Comparison of ENCODE assay signal across 10 cellular contexts in genomic region chr3:49928511-49929017, GRCh38. TPM values are rescaled to one million over a fixed set of nuclear protein-coding genes. Genes with fewer than 3 reads are reported as not detected.
A peak's percentile ranks its signal among the peaks of the same experiment; 100 is the strongest.
DNase-seq lines count a peak whose midpoint lies in the region; TF ChIP-seq lines count a peak whose summit lies in the region.
"Had no signal": no experiment of that assay in that cellular context is flagged by ENCODE, and none has a peak within 500 bp of the region (broad histone marks: within the 10 kb centered on the region; RNA-seq: fewer than 3 reads in every experiment).

No MANE protein-coding gene starts in this region.

- H3K9me3 ChIP-seq in fibroblast of lung (ENCODE audit: control insufficient read depth, insufficient read depth, low read depth, low read length): no peaks in the 10 kb centered on the region
- no peaks in the 10 kb centered on the region for H3K9me3 ChIP-seq in sigmoid colon

- DNase-seq in GM06990 (ENCODE audit: extremely low read depth, insufficient read length) (no peak), RWPE1 (ENCODE audit: low spot score) (no peak), fibroblast of lung (ENCODE audit: low read depth in 2 of 2) (no peak), sigmoid colon (no peak), NCI-H1105 (lab: John Stamatoyannopoulos, UW) (no peak), SIG-M5 (lab: John Stamatoyannopoulos, UW) (no peak), NCI-H446 (lab: John Stamatoyannopoulos, UW) (no peak), H4 (ENCODE audit: low spot score) (no peak)

- TF ChIP-seq EP300 in sigmoid colon (IDR thresholded peaks at IDR 0.05): no peak

- H3K36me3 ChIP-seq in GM06990 (ENCODE audit: control insufficient read depth, insufficient read depth, low read length) (no peaks in the 10 kb centered on the region), fibroblast of lung (ENCODE audit: control insufficient read depth, insufficient read depth, low read length) (no peaks in the 10 kb centered on the region), sigmoid colon (no peaks in the 10 kb centered on the region)

- intact Hi-C loops in sigmoid colon (cut with DNase I): loop anchor here (5.0 kb wide), 1 partner anchor 71 kb away; the partner anchor contains the start of gene TRAIP

- peak overlapping the region; percentile 83; the same call in 1 of the 2 replicates for H3K4me3 ChIP-seq in GM06990 (replicated peaks; ENCODE audit: low read depth, low read length)
- peak overlapping the region in 3 of 4 experiments; percentile 33 to 91 (median 89) for H3K4me3 ChIP-seq in fibroblast of lung (replicated peaks in 1 of 4; ENCODE audit: control extremely low read depth in 1 of 4, insufficient read depth in 1 of 4, low read depth in 3 of 4, low read length in 4 of 4)
- peak overlapping the region in 3 of 4 donors; percentile 65 to 76 (median 76) for H3K4me3 ChIP-seq in sigmoid colon

- TF ChIP-seq POLR2A in sigmoid colon (IDR thresholded peaks at IDR 0.05): no peak

- POLR2A ChIA-PET in RWPE1 (lab: Yijun Ruan, JAX; ENCODE audit: low non-redundant PET): no interaction called here

- TF ChIP-seq CTCF in GM06990 (IDR thresholded peaks at IDR 0.05; ENCODE audit: insufficient read depth, low read length, poor library complexity, severe bottlenecking): no peak
- no peak for TF ChIP-seq CTCF in RWPE1 (conservative IDR thresholded peaks at IDR 0.05; ENCODE audit: low read depth)
- no peak for TF ChIP-seq CTCF in fibroblast of lung (conservative IDR thresholded peaks at IDR 0.05 in 1 of 2, IDR thresholded peaks at IDR 0.05 in 1 of 2; ENCODE audit: low read depth in 1 of 2, low read length in 2 of 2)
- TF ChIP-seq CTCF in sigmoid colon (IDR thresholded peaks at IDR 0.05): no peak

- no peak overlapping the region for H2AFZ ChIP-seq in fibroblast of lung (ENCODE audit: low read length)

- H4K20me1 ChIP-seq in fibroblast of lung (ENCODE audit: control insufficient read depth, extremely low read depth, insufficient read depth, low read length): no peaks in the 10 kb centered on the region

- H3K27ac ChIP-seq in RWPE1: peak overlapping the region; percentile 83
- H3K27ac ChIP-seq in fibroblast of lung (ENCODE audit: insufficient read depth, low read length): no peak overlapping the region
- H3K27ac ChIP-seq in sigmoid colon: no peak overlapping the region

- H3K9ac ChIP-seq in fibroblast of lung (ENCODE audit: insufficient read depth, low read length): no peak overlapping the region

- H3K27me3 ChIP-seq in GM06990 (replicated peaks; ENCODE audit: control insufficient read depth, insufficient read depth, low read length): no peaks in the 10 kb centered on the region
- H3K27me3 ChIP-seq in fibroblast of lung (ENCODE audit: control insufficient read depth, insufficient read depth, low read length): no peaks in the 10 kb centered on the region
- no peaks in the 10 kb centered on the region for H3K27me3 ChIP-seq in sigmoid colon

- H3K4me1 ChIP-seq in fibroblast of lung (ENCODE audit: control insufficient read depth, extremely low read depth, insufficient read depth, low read length): peaks cover 5% of the 10 kb centered on the region
- peaks cover 0 to 23% (median 16%) of the 10 kb centered on the region in 4 donors for H3K4me1 ChIP-seq in sigmoid colon

- peaks cover 2% of the 10 kb centered on the region for H3K79me2 ChIP-seq in fibroblast of lung (ENCODE audit: control insufficient read depth, insufficient read depth, low read length)

- peak overlapping the region; percentile 39 for H3K4me2 ChIP-seq in fibroblast of lung (ENCODE audit: extremely low read depth, insufficient read depth, low read length)

- WGBS in sigmoid colon, 2 donors: 40 to 78% methylated on average over 5 of the region's 5 CpGs

- CTCF ChIA-PET in RWPE1 (lab: Yijun Ruan, JAX): no interaction called here

RNA-seq across cellular contexts. Expression of gene MON1A, which starts 1.0 kb away (rescaled TPM):
- total RNA-seq in fibroblast of lung (11.8 and 12.2 TPM in 2 replicates), sigmoid colon (10 to 100 TPM; 10.4 to 16.3 (median 12.5) TPM)
- polyA plus RNA-seq in fibroblast of lung (6.7 and 9.3 TPM in 2 replicates), sigmoid colon (10 to 100 TPM in 1 of 3 donors, 1 to 10 TPM in 2; 5.4 to 10.3 (median 7.9) TPM)
- polyA plus RNA-seq in fibroblast of lung (2012): 7.8 and 12.6 TPM in 2 replicates
- polyA minus RNA-seq in fibroblast of lung (ENCODE audit: low replicate concordance): 10.1 and 12.9 TPM in 2 replicates
- total RNA-seq in H4 (2014; rRNA removed; shearing (Covaris generic)): 3.0 and 3.9 TPM in 2 replicates

RNA-seq across cellular contexts. Expression of gene RBM6, which starts 11.4 kb away (rescaled TPM):
- total RNA-seq in fibroblast of lung (41.3 and 46.1 TPM in 2 replicates), sigmoid colon (100 to 1,000 TPM in 1 of 4 donors, 10 to 100 TPM in 3; 61.0 to 215 (median 93.6) TPM)
- polyA plus RNA-seq in fibroblast of lung (36.3 and 40.1 TPM in 2 replicates), sigmoid colon (10 to 100 TPM; 13.6 to 78.0 (median 21.6) TPM)
- 29.0 and 29.6 TPM in 2 replicates for polyA plus RNA-seq in fibroblast of lung (2012)
- 19.7 and 20.1 TPM in 2 replicates for polyA minus RNA-seq in fibroblast of lung (ENCODE audit: low replicate concordance)
- total RNA-seq in H4 (2014; rRNA removed; shearing (Covaris generic)): 17.1 and 31.5 TPM in 2 replicates

RNA-seq across cellular contexts. Expression of gene MST1R, which starts 24.9 kb away (rescaled TPM):
- 1.5 and 3.0 TPM in 2 replicates for total RNA-seq in fibroblast of lung
- polyA plus RNA-seq in fibroblast of lung: 0.52 and 1.2 TPM in 2 replicates
- 0.61 and 1.5 TPM in 2 replicates for polyA plus RNA-seq in fibroblast of lung (2012)
- polyA minus RNA-seq in fibroblast of lung (ENCODE audit: low replicate concordance): 1.5 and 4.3 TPM in 2 replicates
- total RNA-seq in sigmoid colon: 1 to 10 TPM; 1.2 to 4.2 (median 2.1) TPM
- polyA plus RNA-seq in sigmoid colon: 100 to 1,000 TPM in 1 of 3 donors, 10 to 100 TPM in 2; 15.7 to 106 (median 24.0) TPM
- 0.21 TPM in 1 of 2 replicates, not detected in the other for total RNA-seq in H4 (2014; rRNA removed; shearing (Covaris generic))

RNA-seq across cellular contexts. Expression of gene CAMKV, which starts 58.9 kb away (rescaled TPM):
- total RNA-seq in fibroblast of lung: not detected in 2 replicates
- 0.06 TPM in 1 of 2 replicates, not detected in the other for polyA plus RNA-seq in fibroblast of lung
- not detected in 2 replicates for polyA plus RNA-seq in fibroblast of lung (2012)
- polyA minus RNA-seq in fibroblast of lung (ENCODE audit: low replicate concordance): not detected in 2 replicates
- not detected for total RNA-seq in sigmoid colon
- polyA plus RNA-seq in sigmoid colon: under 1 TPM in 1 of 3 donors, not detected in 2; 0.12 TPM
- total RNA-seq in H4 (2014; rRNA removed; shearing (Covaris generic)): not detected in 2 replicates
- total RNA-seq: cardiac septum, myocyte had no signal
